Comparison of ENCODE assay signal across 8 cellular contexts in the genomic region with DNA sequence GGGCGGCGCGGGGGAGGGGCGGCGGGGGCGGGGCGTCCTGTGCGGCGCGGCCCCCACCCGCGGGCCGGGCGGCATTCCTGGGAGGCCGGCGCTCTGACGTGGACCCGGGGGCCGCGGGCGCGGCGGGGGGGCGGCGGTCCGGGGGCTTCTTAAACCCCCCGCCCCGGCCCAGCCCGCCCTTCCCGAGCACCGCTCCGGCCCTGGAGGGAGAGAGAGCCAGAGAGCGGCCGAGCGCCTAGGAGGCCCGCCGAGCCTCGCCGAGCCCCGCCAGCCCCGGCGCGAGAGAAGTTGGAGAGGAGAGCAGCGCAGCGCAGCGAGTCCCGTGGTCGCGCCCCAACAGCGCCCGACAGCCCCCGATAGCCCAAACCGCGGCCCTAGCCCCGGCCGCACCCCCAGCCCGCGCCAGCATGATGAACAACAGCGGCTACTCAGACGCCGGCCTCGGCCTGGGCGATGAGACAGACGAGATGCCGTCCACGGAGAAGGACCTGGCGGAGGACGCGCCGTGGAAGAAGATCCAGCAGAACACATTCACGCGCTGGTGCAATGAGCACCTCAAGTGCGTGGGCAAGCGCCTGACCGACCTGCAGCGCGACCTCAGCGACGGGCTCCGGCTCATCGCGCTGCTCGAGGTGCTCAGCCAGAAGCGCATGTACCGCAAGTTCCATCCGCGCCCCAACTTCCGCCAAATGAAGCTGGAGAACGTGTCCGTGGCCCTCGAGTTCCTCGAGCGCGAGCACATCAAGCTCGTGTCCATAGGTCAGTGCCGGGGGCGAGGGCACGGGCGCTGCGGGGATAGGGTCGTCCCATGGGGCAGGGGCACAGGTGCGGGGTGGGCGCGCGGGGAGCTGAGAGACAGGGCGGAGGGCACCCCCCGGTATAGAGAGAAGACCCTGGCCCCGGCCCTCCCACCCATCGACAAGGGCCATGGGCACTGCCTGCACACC. TPM values are rescaled to one million over a fixed set of nuclear protein-coding genes. Genes with fewer than 3 reads are reported as not detected.
DNase-seq lines count a peak whose midpoint lies in the region; ATAC-seq and TF ChIP-seq lines count a peak whose summit lies in the region.

A gene with protein sequence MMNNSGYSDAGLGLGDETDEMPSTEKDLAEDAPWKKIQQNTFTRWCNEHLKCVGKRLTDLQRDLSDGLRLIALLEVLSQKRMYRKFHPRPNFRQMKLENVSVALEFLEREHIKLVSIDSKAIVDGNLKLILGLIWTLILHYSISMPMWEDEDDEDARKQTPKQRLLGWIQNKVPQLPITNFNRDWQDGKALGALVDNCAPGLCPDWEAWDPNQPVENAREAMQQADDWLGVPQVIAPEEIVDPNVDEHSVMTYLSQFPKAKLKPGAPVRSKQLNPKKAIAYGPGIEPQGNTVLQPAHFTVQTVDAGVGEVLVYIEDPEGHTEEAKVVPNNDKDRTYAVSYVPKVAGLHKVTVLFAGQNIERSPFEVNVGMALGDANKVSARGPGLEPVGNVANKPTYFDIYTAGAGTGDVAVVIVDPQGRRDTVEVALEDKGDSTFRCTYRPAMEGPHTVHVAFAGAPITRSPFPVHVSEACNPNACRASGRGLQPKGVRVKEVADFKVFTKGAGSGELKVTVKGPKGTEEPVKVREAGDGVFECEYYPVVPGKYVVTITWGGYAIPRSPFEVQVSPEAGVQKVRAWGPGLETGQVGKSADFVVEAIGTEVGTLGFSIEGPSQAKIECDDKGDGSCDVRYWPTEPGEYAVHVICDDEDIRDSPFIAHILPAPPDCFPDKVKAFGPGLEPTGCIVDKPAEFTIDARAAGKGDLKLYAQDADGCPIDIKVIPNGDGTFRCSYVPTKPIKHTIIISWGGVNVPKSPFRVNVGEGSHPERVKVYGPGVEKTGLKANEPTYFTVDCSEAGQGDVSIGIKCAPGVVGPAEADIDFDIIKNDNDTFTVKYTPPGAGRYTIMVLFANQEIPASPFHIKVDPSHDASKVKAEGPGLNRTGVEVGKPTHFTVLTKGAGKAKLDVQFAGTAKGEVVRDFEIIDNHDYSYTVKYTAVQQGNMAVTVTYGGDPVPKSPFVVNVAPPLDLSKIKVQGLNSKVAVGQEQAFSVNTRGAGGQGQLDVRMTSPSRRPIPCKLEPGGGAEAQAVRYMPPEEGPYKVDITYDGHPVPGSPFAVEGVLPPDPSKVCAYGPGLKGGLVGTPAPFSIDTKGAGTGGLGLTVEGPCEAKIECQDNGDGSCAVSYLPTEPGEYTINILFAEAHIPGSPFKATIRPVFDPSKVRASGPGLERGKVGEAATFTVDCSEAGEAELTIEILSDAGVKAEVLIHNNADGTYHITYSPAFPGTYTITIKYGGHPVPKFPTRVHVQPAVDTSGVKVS (N-terminal part only) (plus strand): TSS at position 176 of the 947 bp plus-strand sequence. CDS start 232 bp downstream, at position 408.

- H3K79me1 ChIP-seq in trophoblast cell (ENCODE audit: low read length) = peaks cover 47% of the 10 kb centered on the region

- TF ChIP-seq CTCF in CD8-positive, alpha-beta T cell (IDR thresholded peaks at IDR 0.05) = no peak

- peak within 1 kb of the TSS; percentile 85 for H2BK120ac ChIP-seq in trophoblast cell (ENCODE audit: insufficient read depth, low read length, poor library complexity)

- H3K4me1 Mint-ChIP-seq in CD8-positive, alpha-beta T cell (ENCODE audit: low read depth) = peaks cover 20% of the 10 kb centered on the region
- H3K4me1 Mint-ChIP-seq in activated naive CD8-positive, alpha-beta T cell treated with anti-CD3 and anti-CD28 coated beads for 36 hours = peaks cover 12% of the 10 kb centered on the region

- peak within 1 kb of the TSS; percentile 91 for H2BK12ac ChIP-seq in trophoblast cell (ENCODE audit: low read length)

- H3K27ac Mint-ChIP-seq in CD8-positive, alpha-beta T cell = no peak within 1 kb of the TSS
- H3K27ac Mint-ChIP-seq in activated naive CD8-positive, alpha-beta T cell treated with anti-CD3 and anti-CD28 coated beads for 36 hours = no peak within 1 kb of the TSS

- H3K23ac ChIP-seq in trophoblast cell (ENCODE audit: low read length) = peak within 1 kb of the TSS; percentile 70

- peaks cover 41% of the 10 kb centered on the region for H3K27me3 Mint-ChIP-seq in CD8-positive, alpha-beta T cell (ENCODE audit: low read depth)
- peaks cover 52% of the 10 kb centered on the region for H3K27me3 Mint-ChIP-seq in activated naive CD8-positive, alpha-beta T cell treated with anti-CD3 and anti-CD28 coated beads for 36 hours

- CTCF ChIA-PET in CD8-positive, alpha-beta T cell (lab: Charles Lee) = interaction anchor here (0.6 kb wide), 1 partner anchor 15 kb away, joined by 3 read pairs; no protein-coding TSS in a partner anchor

- peak within 1 kb of the TSS; percentile 69 for H4K8ac ChIP-seq in trophoblast cell (ENCODE audit: low read depth, low read length)

- peak within 1 kb of the TSS; percentile 81 for H3K14ac ChIP-seq in trophoblast cell (ENCODE audit: low read length)

- H3K4ac ChIP-seq in trophoblast cell (ENCODE audit: low read depth, low read length) = peak within 1 kb of the TSS; percentile 56

- H3K27me3 ChIP-seq in CD8-positive, alpha-beta T cell (ENCODE audit: insufficient read depth, low read length) = peaks cover 14% of the 10 kb centered on the region
- H3K27me3 ChIP-seq in trophoblast cell (ENCODE audit: insufficient read depth, low read length) = no peaks in the 10 kb centered on the region

- intact Hi-C loops in CD8-positive, alpha-beta T cell (cut with DNase I, micrococcal nuclease) = no loop called here
- intact Hi-C loops in cardiac septum (cut with DNase I) = no loop called here

- peak within 1 kb of the TSS; percentile 84 for H3K9ac ChIP-seq in trophoblast cell (ENCODE audit: low read length)

- H3K36me3 Mint-ChIP-seq in CD8-positive, alpha-beta T cell = no peaks in the 10 kb centered on the region
- H3K36me3 Mint-ChIP-seq in activated naive CD8-positive, alpha-beta T cell treated with anti-CD3 and anti-CD28 coated beads for 36 hours = no peaks in the 10 kb centered on the region

- H2AFZ ChIP-seq in trophoblast cell (ENCODE audit: insufficient read depth, low read length, poor library complexity) = peak within 1 kb of the TSS; percentile 52

- WGBS in trophoblast cell (ENCODE audit: extremely low coverage, insufficient coverage, insufficient read length) = no CpG with 5 or more reads among the region's 109 CpGs

- H4K91ac ChIP-seq in trophoblast cell (ENCODE audit: low read depth, low read length) = peak within 1 kb of the TSS; percentile 91

- no peaks in the 10 kb centered on the region for H3K9me3 ChIP-seq in CD8-positive, alpha-beta T cell (ENCODE audit: low read length)
- peaks cover 5% of the 10 kb centered on the region for H3K9me3 ChIP-seq in trophoblast cell (ENCODE audit: insufficient read depth, low read depth, low read length)

- peak within 1 kb of the TSS; percentile 78 for H3K4me3 Mint-ChIP-seq in CD8-positive, alpha-beta T cell
- peak within 1 kb of the TSS; percentile 37 for H3K4me3 Mint-ChIP-seq in activated naive CD8-positive, alpha-beta T cell treated with anti-CD3 and anti-CD28 coated beads for 36 hours

- H3K9me3 Mint-ChIP-seq in CD8-positive, alpha-beta T cell = no peaks in the 10 kb centered on the region
- no peaks in the 10 kb centered on the region for H3K9me3 Mint-ChIP-seq in activated naive CD8-positive, alpha-beta T cell treated with anti-CD3 and anti-CD28 coated beads for 36 hours

- H3K18ac ChIP-seq in trophoblast cell (ENCODE audit: low read length) = peak within 1 kb of the TSS; percentile 86

- no peaks in the 10 kb centered on the region for H3K36me3 ChIP-seq in CD8-positive, alpha-beta T cell (ENCODE audit: insufficient read depth, low read length)
- peaks cover 7 to 10% of the 10 kb centered on the region in 2 experiments for H3K36me3 ChIP-seq in trophoblast cell (ENCODE audit: control insufficient read depth in 1 of 2, insufficient read depth in 2 of 2, low read length in 2 of 2)

- H4K12ac ChIP-seq in trophoblast cell (ENCODE audit: low read depth, low read length) = no peak within 1 kb of the TSS

- POLR2A ChIA-PET in CD8-positive, alpha-beta T cell (lab: Charles Lee) = no interaction called here

- peak within 1 kb of the TSS; percentile 79 for H2AK5ac ChIP-seq in trophoblast cell (ENCODE audit: low read length)

- DNase-seq in CD8-positive, alpha-beta T cell = peak in 4 of 7 experiments; percentile 30 to 61 (median 35)
- DNase-seq in NCI-H460 (ENCODE audit: extremely low read depth, low read depth) (peak; percentile 11), cardiac septum (ENCODE audit: low spot score) (no peak), trophoblast cell (peak; percentile 38 to 65), GM19238 (ENCODE audit: insufficient read length, low spot score) (no peak)
- DNase-seq in activated naive CD8-positive, alpha-beta T cell treated with anti-CD3 and anti-CD28 coated beads for 36 hours = peak; percentile 39
- DNase-seq in activated CD4-positive, CD25-positive, alpha-beta regulatory T cell (lab: John Stamatoyannopoulos, UW) = no peak

- H3K79me2 ChIP-seq in trophoblast cell (ENCODE audit: control insufficient read depth, insufficient read depth, low read length, poor library complexity) = peaks cover 14% of the 10 kb centered on the region

- H3K4me1 ChIP-seq in CD8-positive, alpha-beta T cell (ENCODE audit: insufficient read depth, low read length) = peaks cover 19% of the 10 kb centered on the region
- H3K4me1 ChIP-seq in trophoblast cell (ENCODE audit: control insufficient read depth in 1 of 2, insufficient read depth in 2 of 2, low read length in 2 of 2) = peaks cover 32 to 46% of the 10 kb centered on the region in 2 experiments

- peak within 1 kb of the TSS; percentile 78 for H3K4me2 ChIP-seq in trophoblast cell (ENCODE audit: low read length)

- peak within 1 kb of the TSS; percentile 55 for H3K4me3 ChIP-seq in CD8-positive, alpha-beta T cell (ENCODE audit: low read depth, low read length)
- peak within 1 kb of the TSS; percentile 89 for H3K4me3 ChIP-seq in trophoblast cell (ENCODE audit: low read depth, low read length)

- H3K27ac ChIP-seq in CD8-positive, alpha-beta T cell (ENCODE audit: low read depth, low read length) = no peak within 1 kb of the TSS
- peak within 1 kb of the TSS; percentile 78 for H3K27ac ChIP-seq in trophoblast cell (ENCODE audit: low read depth, low read length)

- peak; percentile 49 for ATAC-seq in CD8-positive, alpha-beta T cell
- ATAC-seq in GM19395 (IDR thresholded peaks at IDR 0.05; ENCODE audit: unreplicated experiment) = no peak

- H2BK5ac ChIP-seq in trophoblast cell (ENCODE audit: low read depth, low read length, poor library complexity) = peak within 1 kb of the TSS; percentile 70

RNA-seq across cellular contexts. Expression of the gene that starts here (rescaled TPM):
- total RNA-seq in CD8-positive, alpha-beta T cell = under 1 TPM in 1 of 2 experiments, not detected in 1; 0.03 TPM
- total RNA-seq in NCI-H460 (2014; rRNA removed; shearing (Covaris generic)) = 0.57 and 0.69 TPM in 2 replicates
- polyA plus RNA-seq in NCI-H460 (2014; cell fraction: nucleus; rRNA removed) = 0.01 and 0.54 TPM in 2 replicates
- under 1 TPM; 0.12 to 0.23 TPM for total RNA-seq in activated naive CD8-positive, alpha-beta T cell treated with anti-CD3 and anti-CD28 coated beads for 36 hours
- total RNA-seq in cardiac septum = 1,261 TPM
- polyA plus RNA-seq in trophoblast cell (2013) = 81.4 and 85.6 TPM in 2 replicates

Comparison
In these comparisons a context has a peak if more than half of its experiments do, and no peak if none do; other contexts are left out.
1. RNA of the gene that starts here (total RNA-seq): 1,261 TPM in cardiac septum (single experiment); 0.57 to 0.69 TPM in NCI-H460, 0.12 to 0.23 TPM in activated naive CD8-positive, alpha-beta T cell treated with anti-CD3 and anti-CD28 coated beads for 36 hours and 0.03 TPM in CD8-positive, alpha-beta T cell; every median in the first group is over 100 times any median in the second.
2. Peak in DNase-seq, ATAC-seq and H3K4me3 ChIP-seq in CD8-positive, alpha-beta T cell; RNA of the gene not detected or under 1 TPM.
3. Peak in DNase-seq in NCI-H460; RNA of the gene not detected or under 1 TPM.
4. Peak in DNase-seq in activated naive CD8-positive, alpha-beta T cell treated with anti-CD3 and anti-CD28 coated beads for 36 hours; RNA of the gene not detected or under 1 TPM.
5. DNase-seq: peak in trophoblast cell (2 of 2); none in cardiac septum (single experiment), GM19238 (single experiment) and activated CD4-positive, CD25-positive, alpha-beta regulatory T cell (0 of 4).